In genomic region chr7:138021889-138022288, GRCh38 we compare ENCODE assay signal across 1 cellular context.
TF ChIP-seq lines count a peak whose summit lies in the region.

No MANE protein-coding gene starts in this region.

TF ChIP-seq in GM12878, 131 proteins besides CTCF, POLR2A, EP300 and RAD21 (continued from another document):
- TF ChIP-seq ATF2 (IDR thresholded peaks at IDR 0.05; ENCODE audit: low read length) (no peak), SMAD1 (IDR thresholded peaks at IDR 0.05; ENCODE audit: low read depth, partially characterized antibody) (no peak), NR2C1 (IDR thresholded peaks at IDR 0.05) (no peak), SRF (IDR thresholded peaks at IDR 0.05; ENCODE audit: low read depth in 2 of 2, low read length in 2 of 2) (no peak), ZNF24 (IDR thresholded peaks at IDR 0.05) (no peak), CBX5 (IDR thresholded peaks at IDR 0.05; ENCODE audit: low read depth) (no peak), MEF2A (IDR thresholded peaks at IDR 0.05; ENCODE audit: insufficient read depth, low read depth, low read length) (no peak), ATF7 (IDR thresholded peaks at IDR 0.05; ENCODE audit: low read depth) (no peak), MTA3 (IDR thresholded peaks at IDR 0.05; ENCODE audit: borderline replicate concordance, low read length) (no peak)
- TF ChIP-seq, protein P1, sequence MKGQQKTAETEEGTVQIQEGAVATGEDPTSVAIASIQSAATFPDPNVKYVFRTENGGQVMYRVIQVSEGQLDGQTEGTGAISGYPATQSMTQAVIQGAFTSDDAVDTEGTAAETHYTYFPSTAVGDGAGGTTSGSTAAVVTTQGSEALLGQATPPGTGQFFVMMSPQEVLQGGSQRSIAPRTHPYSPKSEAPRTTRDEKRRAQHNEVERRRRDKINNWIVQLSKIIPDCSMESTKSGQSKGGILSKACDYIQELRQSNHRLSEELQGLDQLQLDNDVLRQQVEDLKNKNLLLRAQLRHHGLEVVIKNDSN (IDR thresholded peaks at IDR 0.05; ENCODE audit: borderline replicate concordance, extremely low read length, insufficient read depth, low read depth, low read length) = no peak
- TF ChIP-seq, protein P2, sequence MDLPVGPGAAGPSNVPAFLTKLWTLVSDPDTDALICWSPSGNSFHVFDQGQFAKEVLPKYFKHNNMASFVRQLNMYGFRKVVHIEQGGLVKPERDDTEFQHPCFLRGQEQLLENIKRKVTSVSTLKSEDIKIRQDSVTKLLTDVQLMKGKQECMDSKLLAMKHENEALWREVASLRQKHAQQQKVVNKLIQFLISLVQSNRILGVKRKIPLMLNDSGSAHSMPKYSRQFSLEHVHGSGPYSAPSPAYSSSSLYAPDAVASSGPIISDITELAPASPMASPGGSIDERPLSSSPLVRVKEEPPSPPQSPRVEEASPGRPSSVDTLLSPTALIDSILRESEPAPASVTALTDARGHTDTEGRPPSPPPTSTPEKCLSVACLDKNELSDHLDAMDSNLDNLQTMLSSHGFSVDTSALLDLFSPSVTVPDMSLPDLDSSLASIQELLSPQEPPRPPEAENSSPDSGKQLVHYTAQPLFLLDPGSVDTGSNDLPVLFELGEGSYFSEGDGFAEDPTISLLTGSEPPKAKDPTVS (IDR thresholded peaks at IDR 0.05; ENCODE audit: low read depth, low read length) = no peak
